ENCODE assay signal across 2 cellular contexts in the genomic region with DNA sequence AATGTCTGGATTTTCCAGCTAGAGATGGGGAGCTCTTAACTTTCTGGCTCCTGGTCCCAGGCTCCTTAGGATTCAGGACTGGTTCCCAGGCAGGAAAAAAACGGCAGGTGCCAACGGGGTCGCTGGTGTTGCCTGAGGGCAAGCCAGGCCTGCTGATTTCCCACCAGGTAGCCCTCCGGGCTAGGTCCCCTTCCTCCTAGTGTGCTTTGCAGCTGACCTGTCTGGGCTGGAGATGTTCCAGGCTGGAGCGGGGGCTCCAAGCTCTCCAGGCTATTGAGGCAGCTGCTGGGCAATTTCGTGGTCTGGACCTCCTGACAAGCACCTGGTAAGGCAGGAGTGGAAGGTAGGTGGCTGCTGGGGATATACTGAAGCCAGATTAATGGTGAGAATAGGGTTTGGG.
TF ChIP-seq lines count a peak whose summit lies in the region.

No MANE protein-coding gene starts in this region.

TF ChIP-seq in HEK293, 187 proteins besides CTCF, POLR2A, EP300 and RAD21:
- TF ChIP-seq ZIC2 (tag by site-specific recombination; IDR thresholded peaks at IDR 0.05) (peak; percentile 25; the same call in 1 of the 2 replicates), ZFHX2 (tag by site-specific recombination; conservative IDR thresholded peaks at IDR 0.05) (no peak)

TF ChIP-seq in H1, 55 proteins besides CTCF, POLR2A, EP300 and RAD21:
- TF ChIP-seq KDM4A (IDR thresholded peaks at IDR 0.05; ENCODE audit: low read depth, low read length, severe bottlenecking) (no peak), SP2 (IDR thresholded peaks at IDR 0.05; ENCODE audit: low read length) (no peak), PHF8 (conservative IDR thresholded peaks at IDR 0.05; ENCODE audit: low read depth, low read length) (no peak), KDM5A (IDR thresholded peaks at IDR 0.05; ENCODE audit: low read length) (no peak), CBX5 (IDR thresholded peaks at IDR 0.05; ENCODE audit: low read depth, low read length) (no peak), CREB1 (IDR thresholded peaks at IDR 0.05) (no peak), TEAD4 (IDR thresholded peaks at IDR 0.05; ENCODE audit: low read depth, low read length) (no peak), CHD1 (IDR thresholded peaks at IDR 0.05; ENCODE audit: low read depth, low read length) (no peak), SP4 (IDR thresholded peaks at IDR 0.05; ENCODE audit: low read length) (no peak), SIN3A (conservative IDR thresholded peaks at IDR 0.05 in 1 of 2, IDR thresholded peaks at IDR 0.05 in 1 of 2; ENCODE audit: low read depth in 1 of 2, low read length in 2 of 2) (no peak), NANOG (IDR thresholded peaks at IDR 0.05; ENCODE audit: insufficient read depth, low read depth, low read length, poor library complexity, severe bottlenecking) (no peak)
- TF ChIP-seq, protein P1, sequence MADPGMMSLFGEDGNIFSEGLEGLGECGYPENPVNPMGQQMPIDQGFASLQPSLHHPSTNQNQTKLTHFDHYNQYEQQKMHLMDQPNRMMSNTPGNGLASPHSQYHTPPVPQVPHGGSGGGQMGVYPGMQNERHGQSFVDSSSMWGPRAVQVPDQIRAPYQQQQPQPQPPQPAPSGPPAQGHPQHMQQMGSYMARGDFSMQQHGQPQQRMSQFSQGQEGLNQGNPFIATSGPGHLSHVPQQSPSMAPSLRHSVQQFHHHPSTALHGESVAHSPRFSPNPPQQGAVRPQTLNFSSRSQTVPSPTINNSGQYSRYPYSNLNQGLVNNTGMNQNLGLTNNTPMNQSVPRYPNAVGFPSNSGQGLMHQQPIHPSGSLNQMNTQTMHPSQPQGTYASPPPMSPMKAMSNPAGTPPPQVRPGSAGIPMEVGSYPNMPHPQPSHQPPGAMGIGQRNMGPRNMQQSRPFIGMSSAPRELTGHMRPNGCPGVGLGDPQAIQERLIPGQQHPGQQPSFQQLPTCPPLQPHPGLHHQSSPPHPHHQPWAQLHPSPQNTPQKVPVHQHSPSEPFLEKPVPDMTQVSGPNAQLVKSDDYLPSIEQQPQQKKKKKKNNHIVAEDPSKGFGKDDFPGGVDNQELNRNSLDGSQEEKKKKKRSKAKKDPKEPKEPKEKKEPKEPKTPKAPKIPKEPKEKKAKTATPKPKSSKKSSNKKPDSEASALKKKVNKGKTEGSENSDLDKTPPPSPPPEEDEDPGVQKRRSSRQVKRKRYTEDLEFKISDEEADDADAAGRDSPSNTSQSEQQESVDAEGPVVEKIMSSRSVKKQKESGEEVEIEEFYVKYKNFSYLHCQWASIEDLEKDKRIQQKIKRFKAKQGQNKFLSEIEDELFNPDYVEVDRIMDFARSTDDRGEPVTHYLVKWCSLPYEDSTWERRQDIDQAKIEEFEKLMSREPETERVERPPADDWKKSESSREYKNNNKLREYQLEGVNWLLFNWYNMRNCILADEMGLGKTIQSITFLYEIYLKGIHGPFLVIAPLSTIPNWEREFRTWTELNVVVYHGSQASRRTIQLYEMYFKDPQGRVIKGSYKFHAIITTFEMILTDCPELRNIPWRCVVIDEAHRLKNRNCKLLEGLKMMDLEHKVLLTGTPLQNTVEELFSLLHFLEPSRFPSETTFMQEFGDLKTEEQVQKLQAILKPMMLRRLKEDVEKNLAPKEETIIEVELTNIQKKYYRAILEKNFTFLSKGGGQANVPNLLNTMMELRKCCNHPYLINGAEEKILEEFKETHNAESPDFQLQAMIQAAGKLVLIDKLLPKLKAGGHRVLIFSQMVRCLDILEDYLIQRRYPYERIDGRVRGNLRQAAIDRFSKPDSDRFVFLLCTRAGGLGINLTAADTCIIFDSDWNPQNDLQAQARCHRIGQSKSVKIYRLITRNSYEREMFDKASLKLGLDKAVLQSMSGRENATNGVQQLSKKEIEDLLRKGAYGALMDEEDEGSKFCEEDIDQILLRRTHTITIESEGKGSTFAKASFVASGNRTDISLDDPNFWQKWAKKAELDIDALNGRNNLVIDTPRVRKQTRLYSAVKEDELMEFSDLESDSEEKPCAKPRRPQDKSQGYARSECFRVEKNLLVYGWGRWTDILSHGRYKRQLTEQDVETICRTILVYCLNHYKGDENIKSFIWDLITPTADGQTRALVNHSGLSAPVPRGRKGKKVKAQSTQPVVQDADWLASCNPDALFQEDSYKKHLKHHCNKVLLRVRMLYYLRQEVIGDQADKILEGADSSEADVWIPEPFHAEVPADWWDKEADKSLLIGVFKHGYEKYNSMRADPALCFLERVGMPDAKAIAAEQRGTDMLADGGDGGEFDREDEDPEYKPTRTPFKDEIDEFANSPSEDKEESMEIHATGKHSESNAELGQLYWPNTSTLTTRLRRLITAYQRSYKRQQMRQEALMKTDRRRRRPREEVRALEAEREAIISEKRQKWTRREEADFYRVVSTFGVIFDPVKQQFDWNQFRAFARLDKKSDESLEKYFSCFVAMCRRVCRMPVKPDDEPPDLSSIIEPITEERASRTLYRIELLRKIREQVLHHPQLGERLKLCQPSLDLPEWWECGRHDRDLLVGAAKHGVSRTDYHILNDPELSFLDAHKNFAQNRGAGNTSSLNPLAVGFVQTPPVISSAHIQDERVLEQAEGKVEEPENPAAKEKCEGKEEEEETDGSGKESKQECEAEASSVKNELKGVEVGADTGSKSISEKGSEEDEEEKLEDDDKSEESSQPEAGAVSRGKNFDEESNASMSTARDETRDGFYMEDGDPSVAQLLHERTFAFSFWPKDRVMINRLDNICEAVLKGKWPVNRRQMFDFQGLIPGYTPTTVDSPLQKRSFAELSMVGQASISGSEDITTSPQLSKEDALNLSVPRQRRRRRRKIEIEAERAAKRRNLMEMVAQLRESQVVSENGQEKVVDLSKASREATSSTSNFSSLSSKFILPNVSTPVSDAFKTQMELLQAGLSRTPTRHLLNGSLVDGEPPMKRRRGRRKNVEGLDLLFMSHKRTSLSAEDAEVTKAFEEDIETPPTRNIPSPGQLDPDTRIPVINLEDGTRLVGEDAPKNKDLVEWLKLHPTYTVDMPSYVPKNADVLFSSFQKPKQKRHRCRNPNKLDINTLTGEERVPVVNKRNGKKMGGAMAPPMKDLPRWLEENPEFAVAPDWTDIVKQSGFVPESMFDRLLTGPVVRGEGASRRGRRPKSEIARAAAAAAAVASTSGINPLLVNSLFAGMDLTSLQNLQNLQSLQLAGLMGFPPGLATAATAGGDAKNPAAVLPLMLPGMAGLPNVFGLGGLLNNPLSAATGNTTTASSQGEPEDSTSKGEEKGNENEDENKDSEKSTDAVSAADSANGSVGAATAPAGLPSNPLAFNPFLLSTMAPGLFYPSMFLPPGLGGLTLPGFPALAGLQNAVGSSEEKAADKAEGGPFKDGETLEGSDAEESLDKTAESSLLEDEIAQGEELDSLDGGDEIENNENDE (IDR thresholded peaks at IDR 0.05; ENCODE audit: insufficient replicate concordance, low read length), result no peak
